9 cellular contexts compared by ENCODE assay signal in the genomic region with DNA sequence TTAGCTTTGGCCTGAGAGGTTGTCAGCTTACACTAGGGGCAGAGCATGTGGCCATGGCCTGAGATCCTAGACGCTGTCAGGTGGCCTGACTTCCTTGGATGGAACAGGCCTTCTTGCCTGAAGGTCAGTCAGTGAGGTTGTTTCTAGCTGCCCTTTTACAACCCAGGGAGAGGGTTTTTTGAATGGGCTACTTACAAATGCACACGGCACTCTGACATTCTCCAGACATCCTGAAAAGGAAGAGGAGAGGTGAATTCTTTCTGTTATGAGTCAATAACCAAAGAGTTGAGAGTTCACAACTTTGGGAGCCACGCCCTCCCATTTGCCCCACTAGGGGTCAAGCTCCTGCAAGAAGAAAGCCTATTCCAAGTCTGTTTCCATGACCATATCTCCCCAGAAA. TPM values are rescaled to one million over a fixed set of nuclear protein-coding genes. Genes with fewer than 3 reads are reported as not detected.
"Had no signal": no experiment of that assay in that cellular context is flagged by ENCODE, and none has a peak within 500 bp of the region (broad histone marks: within the 10 kb centered on the region; RNA-seq: fewer than 3 reads in every experiment).

No MANE protein-coding gene starts in this region.

- H3K27ac Mint-ChIP-seq: GM23338, IgD-negative memory B cell had no signal

- H3K4me2 ChIP-seq: GM23338 had no signal

- H3K4me1 Mint-ChIP-seq: GM23338, H9, IgD-negative memory B cell had no signal

- H3K36me3 Mint-ChIP-seq: IgD-negative memory B cell had no signal

- ATAC-seq: GM23338, HepG2 had no signal

- H3K9me3 Mint-ChIP-seq: GM23338, H9 had no signal

- H3K4me3 Mint-ChIP-seq: GM23338, H9, IgD-negative memory B cell had no signal

- H2AFZ ChIP-seq: GM23338 had no signal

- DNase-seq: H9, HCEC 1CT had no signal

- H3K27ac ChIP-seq: HL-60 had no signal

- FAIRE-seq: H1, H54, HepG2 had no signal

- H3K4me3 ChIP-seq: GM23338 had no signal

RNA-seq across cellular contexts. Expression of a gene that starts 7.8 kb away (rescaled TPM):
- total RNA-seq: GM23338, H1, H9, HepG2, HT1080 had no signal

RNA-seq across cellular contexts. Expression of a gene that starts 26.6 kb away (rescaled TPM):
- total RNA-seq: GM23338, H1, H9, HepG2 had no signal

RNA-seq across cellular contexts. Expression of a gene that starts 44.6 kb away (rescaled TPM):
- total RNA-seq: GM23338, H1, H9, HepG2, HT1080 had no signal
